Comparison of ENCODE assay signal across 1 cellular context in the genomic region with DNA sequence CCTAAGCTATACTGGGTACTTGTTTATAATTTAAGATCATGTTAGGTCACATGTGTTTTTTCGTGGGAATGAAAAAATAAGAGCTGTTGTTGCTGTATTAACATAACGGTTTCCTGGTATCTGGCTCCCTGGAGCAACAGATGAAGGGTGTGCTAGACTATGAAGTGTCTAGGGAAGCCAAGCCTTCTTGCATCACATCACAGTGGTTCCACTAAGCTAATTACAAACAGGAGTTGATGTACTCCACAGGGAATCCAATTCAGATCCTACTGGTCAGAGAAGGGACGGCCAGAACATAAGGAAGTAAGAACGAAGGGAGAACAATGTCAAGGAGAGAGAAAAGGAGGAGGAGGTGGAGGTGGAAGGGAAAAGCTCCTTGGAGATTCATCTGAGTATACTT.
TF ChIP-seq lines count a peak whose summit lies in the region.

No MANE protein-coding gene starts in this region.

TF ChIP-seq in GM23338, 12 proteins besides CTCF, POLR2A, EP300 and RAD21 (continued from another document):
- TF ChIP-seq, protein P1, sequence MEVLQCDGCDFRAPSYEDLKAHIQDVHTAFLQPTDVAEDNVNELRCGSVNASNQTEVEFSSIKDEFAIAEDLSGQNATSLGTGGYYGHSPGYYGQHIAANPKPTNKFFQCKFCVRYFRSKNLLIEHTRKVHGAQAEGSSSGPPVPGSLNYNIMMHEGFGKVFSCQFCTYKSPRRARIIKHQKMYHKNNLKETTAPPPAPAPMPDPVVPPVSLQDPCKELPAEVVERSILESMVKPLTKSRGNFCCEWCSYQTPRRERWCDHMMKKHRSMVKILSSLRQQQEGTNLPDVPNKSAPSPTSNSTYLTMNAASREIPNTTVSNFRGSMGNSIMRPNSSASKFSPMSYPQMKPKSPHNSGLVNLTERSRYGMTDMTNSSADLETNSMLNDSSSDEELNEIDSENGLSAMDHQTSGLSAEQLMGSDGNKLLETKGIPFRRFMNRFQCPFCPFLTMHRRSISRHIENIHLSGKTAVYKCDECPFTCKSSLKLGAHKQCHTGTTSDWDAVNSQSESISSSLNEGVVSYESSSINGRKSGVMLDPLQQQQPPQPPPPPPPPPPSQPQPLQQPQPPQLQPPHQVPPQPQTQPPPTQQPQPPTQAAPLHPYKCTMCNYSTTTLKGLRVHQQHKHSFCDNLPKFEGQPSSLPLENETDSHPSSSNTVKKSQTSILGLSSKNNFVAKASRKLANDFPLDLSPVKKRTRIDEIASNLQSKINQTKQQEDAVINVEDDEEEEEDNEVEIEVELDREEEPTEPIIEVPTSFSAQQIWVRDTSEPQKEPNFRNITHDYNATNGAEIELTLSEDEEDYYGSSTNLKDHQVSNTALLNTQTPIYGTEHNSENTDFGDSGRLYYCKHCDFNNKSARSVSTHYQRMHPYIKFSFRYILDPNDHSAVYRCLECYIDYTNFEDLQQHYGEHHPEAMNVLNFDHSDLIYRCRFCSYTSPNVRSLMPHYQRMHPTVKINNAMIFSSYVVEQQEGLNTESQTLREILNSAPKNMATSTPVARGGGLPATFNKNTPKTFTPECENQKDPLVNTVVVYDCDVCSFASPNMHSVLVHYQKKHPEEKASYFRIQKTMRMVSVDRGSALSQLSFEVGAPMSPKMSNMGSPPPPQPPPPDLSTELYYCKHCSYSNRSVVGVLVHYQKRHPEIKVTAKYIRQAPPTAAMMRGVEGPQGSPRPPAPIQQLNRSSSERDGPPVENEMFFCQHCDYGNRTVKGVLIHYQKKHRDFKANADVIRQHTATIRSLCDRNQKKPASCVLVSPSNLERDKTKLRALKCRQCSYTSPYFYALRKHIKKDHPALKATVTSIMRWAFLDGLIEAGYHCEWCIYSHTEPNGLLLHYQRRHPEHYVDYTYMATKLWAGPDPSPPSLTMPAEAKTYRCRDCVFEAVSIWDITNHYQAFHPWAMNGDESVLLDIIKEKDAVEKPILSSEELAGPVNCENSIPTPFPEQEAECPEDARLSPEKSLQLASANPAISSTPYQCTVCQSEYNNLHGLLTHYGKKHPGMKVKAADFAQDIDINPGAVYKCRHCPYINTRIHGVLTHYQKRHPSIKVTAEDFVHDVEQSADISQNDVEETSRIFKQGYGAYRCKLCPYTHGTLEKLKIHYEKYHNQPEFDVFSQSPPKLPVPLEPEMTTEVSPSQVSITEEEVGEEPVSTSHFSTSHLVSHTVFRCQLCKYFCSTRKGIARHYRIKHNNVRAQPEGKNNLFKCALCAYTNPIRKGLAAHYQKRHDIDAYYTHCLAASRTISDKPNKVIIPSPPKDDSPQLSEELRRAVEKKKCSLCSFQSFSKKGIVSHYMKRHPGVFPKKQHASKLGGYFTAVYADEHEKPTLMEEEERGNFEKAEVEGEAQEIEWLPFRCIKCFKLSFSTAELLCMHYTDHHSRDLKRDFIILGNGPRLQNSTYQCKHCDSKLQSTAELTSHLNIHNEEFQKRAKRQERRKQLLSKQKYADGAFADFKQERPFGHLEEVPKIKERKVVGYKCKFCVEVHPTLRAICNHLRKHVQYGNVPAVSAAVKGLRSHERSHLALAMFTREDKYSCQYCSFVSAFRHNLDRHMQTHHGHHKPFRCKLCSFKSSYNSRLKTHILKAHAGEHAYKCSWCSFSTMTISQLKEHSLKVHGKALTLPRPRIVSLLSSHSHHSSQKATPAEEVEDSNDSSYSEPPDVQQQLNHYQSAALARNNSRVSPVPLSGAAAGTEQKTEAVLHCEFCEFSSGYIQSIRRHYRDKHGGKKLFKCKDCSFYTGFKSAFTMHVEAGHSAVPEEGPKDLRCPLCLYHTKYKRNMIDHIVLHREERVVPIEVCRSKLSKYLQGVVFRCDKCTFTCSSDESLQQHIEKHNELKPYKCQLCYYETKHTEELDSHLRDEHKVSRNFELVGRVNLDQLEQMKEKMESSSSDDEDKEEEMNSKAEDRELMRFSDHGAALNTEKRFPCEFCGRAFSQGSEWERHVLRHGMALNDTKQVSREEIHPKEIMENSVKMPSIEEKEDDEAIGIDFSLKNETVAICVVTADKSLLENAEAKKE (CRISPR knock-in tag; IDR thresholded peaks at IDR 0.05): no peak
- TF ChIP-seq EZH2phosphoT487 (IDR thresholded peaks at IDR 0.05; ENCODE audit: unreplicated experiment) (no peak), JUNB (IDR thresholded peaks at IDR 0.05; ENCODE audit: unreplicated experiment) (no peak), STAT1 (IDR thresholded peaks at IDR 0.05; ENCODE audit: unreplicated experiment) (no peak), ZNF331 (CRISPR knock-in tag; IDR thresholded peaks at IDR 0.05; ENCODE audit: low read depth) (no peak)
TF ChIP-seq in GM23338: peak in this region for 0.
